15 cellular contexts compared by ENCODE assay signal in genomic region chr2:174602741-174603140, GRCh38. TPM values are rescaled to one million over a fixed set of nuclear protein-coding genes. Genes with fewer than 3 reads are reported as not detected.
A peak's percentile ranks its signal among the peaks of the same experiment; 100 is the strongest.
DNase-seq lines count a peak whose midpoint lies in the region; ATAC-seq, FAIRE-seq and TF ChIP-seq lines count a peak whose summit lies in the region.
"Had no signal": no experiment of that assay in that cellular context is flagged by ENCODE, and none has a peak within 500 bp of the region (broad histone marks: within the 10 kb centered on the region; RNA-seq: fewer than 3 reads in every experiment).

No MANE protein-coding gene starts in this region.

- peaks cover 51% of the 10 kb centered on the region for H3K36me3 Mint-ChIP-seq in activated CD8-positive, alpha-beta T cell treated with anti-CD3 and anti-CD28 coated beads, Interleukin-2, amount 10 ng/mL, durations not matched to agents 7 days and 5 days (ENCODE audit: low read depth)

- H4K20me1 ChIP-seq in DND-41 (ENCODE audit: insufficient read depth, low read length), result no peaks in the 10 kb centered on the region

- DNase-seq in AG10803 (ENCODE audit: low read depth) (peak; percentile 40), DND-41 (no peak), medulla oblongata (ENCODE audit: extremely low spot score) (peak; percentile 54), urothelium cell line (ENCODE audit: low spot score) (no peak), ureter (ENCODE audit: low spot score) (no peak)
- DNase-seq in activated CD8-positive, alpha-beta T cell treated with anti-CD3 and anti-CD28 coated beads, Interleukin-2, amount 10 ng/mL, durations not matched to agents 7 days and 5 days, result peak; percentile 18
- DNase-seq in stimulated activated CD4-positive, alpha-beta T cell treated with anti-CD3 and anti-CD28 coated beads, Interleukin-4, amount 100 ng/mL, for 24 hours, result no peak
- DNase-seq: DMS79, NCI-H2107 had no signal

- POLR2A ChIA-PET in activated CD8-positive, alpha-beta T cell treated with anti-CD3 and anti-CD28 coated beads, Interleukin-2, amount 10 ng/mL, durations not matched to agents 7 days and 5 days (lab: Charles Lee), result interaction anchor here (0.6 to 2.8 kb wide), 5 partner anchors 9 to 86 kb away, joined by 3 to 13 read pairs (median 4); no protein-coding TSS in a partner anchor

- no peak overlapping the region for H3K9ac ChIP-seq in DND-41 (ENCODE audit: low read depth, low read length)

- H3K27me3 Mint-ChIP-seq in activated CD8-positive, alpha-beta T cell treated with anti-CD3 and anti-CD28 coated beads, Interleukin-2, amount 10 ng/mL, durations not matched to agents 7 days and 5 days (ENCODE audit: low read depth), result no peaks in the 10 kb centered on the region

- peaks cover 96% of the 10 kb centered on the region for H3K79me2 ChIP-seq in DND-41 (ENCODE audit: insufficient read depth, low read length)

- no peaks in the 10 kb centered on the region for H3K9me3 Mint-ChIP-seq in activated CD8-positive, alpha-beta T cell treated with anti-CD3 and anti-CD28 coated beads, Interleukin-2, amount 10 ng/mL, durations not matched to agents 7 days and 5 days (ENCODE audit: insufficient read depth)

- peak overlapping the region; percentile 42 for H3K27ac ChIP-seq in DND-41 (ENCODE audit: low read length)
- H3K27ac ChIP-seq: body of pancreas, pancreas, thoracic aorta had no signal

- no peak overlapping the region for H2AFZ ChIP-seq in DND-41 (ENCODE audit: low read depth, low read length)

- H3K9me3 ChIP-seq in DND-41 (ENCODE audit: insufficient read depth, low read length, severe bottlenecking), result no peaks in the 10 kb centered on the region
- H3K9me3 ChIP-seq: body of pancreas, pancreas, spleen, thoracic aorta had no signal

- H3K4me3 ChIP-seq in AG10803 (ENCODE audit: low read length), result no peak overlapping the region
- no peak overlapping the region for H3K4me3 ChIP-seq in DND-41 (ENCODE audit: low read depth in 1 of 2, low read length in 2 of 2)
- H3K4me3 ChIP-seq: body of pancreas, pancreas, spleen, thoracic aorta had no signal

- H3K4me3 Mint-ChIP-seq in activated CD8-positive, alpha-beta T cell treated with anti-CD3 and anti-CD28 coated beads, Interleukin-2, amount 10 ng/mL, durations not matched to agents 7 days and 5 days, result no peak overlapping the region

- TF ChIP-seq CTCF in AG10803 (conservative IDR thresholded peaks at IDR 0.05; ENCODE audit: low read length), result no peak
- TF ChIP-seq CTCF in DND-41 (IDR thresholded peaks at IDR 0.05; ENCODE audit: borderline replicate concordance, extremely low read depth, low read length, poor library complexity, severe bottlenecking), result no peak

- CTCF ChIA-PET in activated CD8-positive, alpha-beta T cell treated with anti-CD3 and anti-CD28 coated beads, Interleukin-2, amount 10 ng/mL, durations not matched to agents 7 days and 5 days (lab: Charles Lee), result interaction anchor here (0.6 to 15.5 kb wide), 23 partner anchors 8 to 141 kb away, joined by 3 to 198 read pairs (median 4); partner anchors contain the start of gene WIPF1

- no peak overlapping the region for H3K4me2 ChIP-seq in DND-41 (ENCODE audit: insufficient read depth, low read length)

- H3K27ac Mint-ChIP-seq in activated CD8-positive, alpha-beta T cell treated with anti-CD3 and anti-CD28 coated beads, Interleukin-2, amount 10 ng/mL, durations not matched to agents 7 days and 5 days, result peak overlapping the region; percentile 71

- H3K4me1 ChIP-seq in DND-41 (ENCODE audit: insufficient read depth, low read length), result peaks cover 34% of the 10 kb centered on the region
- H3K4me1 ChIP-seq: body of pancreas, pancreas had no signal

- peaks cover 85% of the 10 kb centered on the region for H3K4me1 Mint-ChIP-seq in activated CD8-positive, alpha-beta T cell treated with anti-CD3 and anti-CD28 coated beads, Interleukin-2, amount 10 ng/mL, durations not matched to agents 7 days and 5 days (ENCODE audit: low read depth)

- ATAC-seq in DND-41 (ENCODE audit: insufficient read depth, low read depth), result no peak
- ATAC-seq in activated CD8-positive, alpha-beta T cell treated with anti-CD3 and anti-CD28 coated beads, Interleukin-2, amount 10 ng/mL, durations not matched to agents 7 days and 5 days, result no peak
- no peak for ATAC-seq in HG03565 (IDR thresholded peaks at IDR 0.05; ENCODE audit: unreplicated experiment)

- H3K36me3 ChIP-seq in DND-41 (ENCODE audit: insufficient read depth, low read length), result peaks cover 13% of the 10 kb centered on the region; the same call in 1 of the 2 replicates
- H3K36me3 ChIP-seq: pancreas, thoracic aorta had no signal

- FAIRE-seq in urothelium cell line (lab: Jason Lieb, UNC), result no peak
- FAIRE-seq: pancreas had no signal

- H3K27me3 ChIP-seq in DND-41 (ENCODE audit: insufficient read depth, low read length, poor library complexity), result no peaks in the 10 kb centered on the region
- H3K27me3 ChIP-seq: body of pancreas, pancreas, spleen had no signal

RNA-seq across cellular contexts. Expression of gene WIPF1, which starts 5.1 kb away (rescaled TPM):
- 100 to 1,000 TPM; 357 to 390 TPM for total RNA-seq in activated CD8-positive, alpha-beta T cell treated with anti-CD3 and anti-CD28 coated beads, Interleukin-2, amount 10 ng/mL, durations not matched to agents 7 days and 5 days
- 35.7 TPM for total RNA-seq in ureter
- total RNA-seq: HT-29 had no signal

Comparison
In these comparisons a context has a peak if more than half of its experiments do, and no peak if none do; other contexts are left out.
1. DNase-seq: peak in AG10803 (single experiment), activated CD8-positive, alpha-beta T cell treated with anti-CD3 and anti-CD28 coated beads, Interleukin-2, amount 10 ng/mL, durations not matched to agents 7 days and 5 days (single experiment) and medulla oblongata (single experiment); none in DND-41 (single experiment), urothelium cell line (single experiment), stimulated activated CD4-positive, alpha-beta T cell treated with anti-CD3 and anti-CD28 coated beads, Interleukin-4, amount 100 ng/mL, for 24 hours (single experiment) and ureter (single experiment).